Comparison of ENCODE assay signal across 6 cellular contexts in genomic region chr14:22918519-22918808, GRCh38. TPM values are rescaled to one million over a fixed set of nuclear protein-coding genes. Genes with fewer than 3 reads are reported as not detected.
DNase-seq lines count a peak whose midpoint lies in the region.

No MANE protein-coding gene starts in this region.

- no peaks in the 10 kb centered on the region for H3K9me3 ChIP-seq in mucosa of stomach (ENCODE audit: control insufficient read depth, low read length)

- peaks cover 11% of the 10 kb centered on the region for H3K36me3 ChIP-seq in mucosa of stomach (ENCODE audit: control insufficient read depth, insufficient read depth, low read length)

- H3K4me1 ChIP-seq in mucosa of stomach (ENCODE audit: control insufficient read depth, insufficient read depth, low read length), result peaks cover 8% of the 10 kb centered on the region

- 0 to 1% (median 0%) methylated on average over 12 of the region's 12 CpGs for whole genome bisulfite sequencing in adipose tissue, 3 donors

- H3K9ac ChIP-seq in mucosa of stomach (ENCODE audit: low read length), result peak overlapping the region; percentile 93

- H3K4me3 ChIP-seq in mucosa of stomach (ENCODE audit: low read length), result peak overlapping the region; percentile 80

- peak; percentile 12 for DNase-seq in DMS53 treated with DMSO at 0.1 percent for 48 hours (lab: John Stamatoyannopoulos, UW; ENCODE audit: unreplicated experiment)
- no peak for DNase-seq in DMS53 (lab: John Stamatoyannopoulos, UW)
- DNase-seq in NCI-H1694 (lab: John Stamatoyannopoulos, UW), result no peak
- no peak for DNase-seq in NAMALWA (ENCODE audit: low spot score)

- H3K27ac ChIP-seq in adipose tissue (ENCODE audit: low read depth, low read length), result peak overlapping the region; percentile 92

- H3K27me3 ChIP-seq in mucosa of stomach (ENCODE audit: control insufficient read depth, insufficient read depth, low read length), result no peaks in the 10 kb centered on the region

RNA-seq across cellular contexts. Expression of gene RBM23, which starts 0.5 kb away (rescaled TPM):
- polyA plus RNA-seq in adipose tissue, result 10 to 100 TPM; 20.1 to 36.9 (median 34.6) TPM

RNA-seq across cellular contexts. Expression of gene PRMT5, which starts 10.7 kb away (rescaled TPM):
- 10 to 100 TPM; 30.8 to 46.0 (median 32.7) TPM for polyA plus RNA-seq in adipose tissue

RNA-seq across cellular contexts. Expression of gene REM2, which starts 35.4 kb away (rescaled TPM):
- polyA plus RNA-seq in adipose tissue, result under 1 TPM in 2 of 3 donors, not detected in 1; 0.22 to 0.51 TPM

RNA-seq across cellular contexts. Expression of gene HAUS4, which starts 38.4 kb away (rescaled TPM):
- polyA plus RNA-seq in adipose tissue, result 10 to 100 TPM; 28.3 to 45.7 (median 30.9) TPM

RNA-seq across cellular contexts. Expression of gene LRP10, which starts 46.9 kb away (rescaled TPM):
- polyA plus RNA-seq in adipose tissue, result 10 to 100 TPM; 43.8 to 91.5 (median 50.6) TPM
